1 cellular context compared by ENCODE assay signal in genomic region chr1:207007352-207008033, GRCh38.
A peak's percentile ranks its signal among the peaks of the same experiment; 100 is the strongest.
TF ChIP-seq lines count a peak whose summit lies in the region.

No MANE protein-coding gene starts in this region.

TF ChIP-seq in A549, 52 proteins besides CTCF, POLR2A, EP300 and RAD21 (continued from another document):
- TF ChIP-seq HOXB5 (CRISPR knock-in tag; IDR thresholded peaks at IDR 0.05) (peak; percentile 21; the same call in 1 of the 2 replicates), CHD2 (IDR thresholded peaks at IDR 0.05; ENCODE audit: low read length, partially characterized antibody) (no peak), GATA3 (IDR thresholded peaks at IDR 0.05; ENCODE audit: borderline replicate concordance) (peak; percentile 90), ATOH8 (CRISPR knock-in tag; IDR thresholded peaks at IDR 0.05; ENCODE audit: low read depth) (no peak), REST (IDR thresholded peaks at IDR 0.05) (no peak), MAZ (IDR thresholded peaks at IDR 0.05; ENCODE audit: borderline replicate concordance, low read depth, low read length) (no peak), EHF (CRISPR knock-in tag; IDR thresholded peaks at IDR 0.05) (no peak), USF2 (IDR thresholded peaks at IDR 0.05) (no peak), HOXB13 (CRISPR knock-in tag; IDR thresholded peaks at IDR 0.05; ENCODE audit: low read depth) (no peak), KDM1A (IDR thresholded peaks at IDR 0.05; ENCODE audit: low read depth) (no peak), TP53 (CRISPR knock-in tag; IDR thresholded peaks at IDR 0.05) (no peak), CHD4 (IDR thresholded peaks at IDR 0.05; ENCODE audit: borderline replicate concordance) (no peak), RNF2 (IDR thresholded peaks at IDR 0.05; ENCODE audit: borderline replicate concordance, low read depth) (no peak), CEBPB (IDR thresholded peaks at IDR 0.05) (peak in 1 of 2 experiments; percentile 56; a peak in 1 of 4 replicates), CBX8 (IDR thresholded peaks at IDR 0.05) (no peak)
TF ChIP-seq in A549: peak in this region for 10.
